In the genomic region with DNA sequence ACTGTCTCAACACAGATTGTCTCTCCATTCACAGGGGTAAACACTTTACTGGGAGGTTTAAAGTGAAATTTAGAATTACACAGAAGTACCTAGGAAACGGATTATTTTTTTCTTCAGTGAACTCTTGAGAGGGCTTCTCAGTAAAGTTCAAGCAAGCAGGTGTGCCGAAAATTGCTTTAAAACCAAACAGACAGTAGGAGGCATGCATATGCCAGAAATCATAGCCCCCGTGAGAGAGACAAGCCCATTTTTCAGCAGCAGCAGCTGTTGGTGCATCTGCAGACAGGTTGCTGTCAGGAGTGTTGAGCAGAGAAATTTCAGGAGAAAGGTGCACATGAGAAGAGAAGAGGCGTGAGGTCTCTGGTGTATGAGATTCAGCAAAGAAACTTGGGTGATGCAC, we compare ENCODE assay signal across 1 cellular context.
TF ChIP-seq lines count a peak whose summit lies in the region.

No MANE protein-coding gene starts in this region.

TF ChIP-seq in HCT116, 20 proteins besides CTCF, POLR2A, EP300 and RAD21:
- no peak for TF ChIP-seq YY1 (IDR thresholded peaks at IDR 0.05; ENCODE audit: extremely low read depth, insufficient replicate concordance, low read depth, low read length)
- no peak for TF ChIP-seq SP1 (IDR thresholded peaks at IDR 0.05; ENCODE audit: low read depth)
- TF ChIP-seq, protein P1, sequence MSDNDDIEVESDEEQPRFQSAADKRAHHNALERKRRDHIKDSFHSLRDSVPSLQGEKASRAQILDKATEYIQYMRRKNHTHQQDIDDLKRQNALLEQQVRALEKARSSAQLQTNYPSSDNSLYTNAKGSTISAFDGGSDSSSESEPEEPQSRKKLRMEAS (IDR thresholded peaks at IDR 0.05), result no peak
- TF ChIP-seq POLR2AphosphoS5 (IDR thresholded peaks at IDR 0.05; ENCODE audit: low read depth, low read length), result no peak
- no peak for TF ChIP-seq EGR1 (IDR thresholded peaks at IDR 0.05; ENCODE audit: low read depth)
- no peak for TF ChIP-seq ZFX (IDR thresholded peaks at IDR 0.05)
- no peak for TF ChIP-seq ZNF274 (IDR thresholded peaks at IDR 0.05; ENCODE audit: low read depth, low read length)
- no peak for TF ChIP-seq SIN3A (IDR thresholded peaks at IDR 0.05; ENCODE audit: low read depth)
- TF ChIP-seq FOSL1 (IDR thresholded peaks at IDR 0.05; ENCODE audit: low read depth), result no peak
- TF ChIP-seq ELF1 (IDR thresholded peaks at IDR 0.05; ENCODE audit: borderline replicate concordance, low read depth), result no peak
- TF ChIP-seq, protein P2, sequence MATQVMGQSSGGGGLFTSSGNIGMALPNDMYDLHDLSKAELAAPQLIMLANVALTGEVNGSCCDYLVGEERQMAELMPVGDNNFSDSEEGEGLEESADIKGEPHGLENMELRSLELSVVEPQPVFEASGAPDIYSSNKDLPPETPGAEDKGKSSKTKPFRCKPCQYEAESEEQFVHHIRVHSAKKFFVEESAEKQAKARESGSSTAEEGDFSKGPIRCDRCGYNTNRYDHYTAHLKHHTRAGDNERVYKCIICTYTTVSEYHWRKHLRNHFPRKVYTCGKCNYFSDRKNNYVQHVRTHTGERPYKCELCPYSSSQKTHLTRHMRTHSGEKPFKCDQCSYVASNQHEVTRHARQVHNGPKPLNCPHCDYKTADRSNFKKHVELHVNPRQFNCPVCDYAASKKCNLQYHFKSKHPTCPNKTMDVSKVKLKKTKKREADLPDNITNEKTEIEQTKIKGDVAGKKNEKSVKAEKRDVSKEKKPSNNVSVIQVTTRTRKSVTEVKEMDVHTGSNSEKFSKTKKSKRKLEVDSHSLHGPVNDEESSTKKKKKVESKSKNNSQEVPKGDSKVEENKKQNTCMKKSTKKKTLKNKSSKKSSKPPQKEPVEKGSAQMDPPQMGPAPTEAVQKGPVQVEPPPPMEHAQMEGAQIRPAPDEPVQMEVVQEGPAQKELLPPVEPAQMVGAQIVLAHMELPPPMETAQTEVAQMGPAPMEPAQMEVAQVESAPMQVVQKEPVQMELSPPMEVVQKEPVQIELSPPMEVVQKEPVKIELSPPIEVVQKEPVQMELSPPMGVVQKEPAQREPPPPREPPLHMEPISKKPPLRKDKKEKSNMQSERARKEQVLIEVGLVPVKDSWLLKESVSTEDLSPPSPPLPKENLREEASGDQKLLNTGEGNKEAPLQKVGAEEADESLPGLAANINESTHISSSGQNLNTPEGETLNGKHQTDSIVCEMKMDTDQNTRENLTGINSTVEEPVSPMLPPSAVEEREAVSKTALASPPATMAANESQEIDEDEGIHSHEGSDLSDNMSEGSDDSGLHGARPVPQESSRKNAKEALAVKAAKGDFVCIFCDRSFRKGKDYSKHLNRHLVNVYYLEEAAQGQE (IDR thresholded peaks at IDR 0.05; ENCODE audit: low read depth), result no peak
- TF ChIP-seq CBX3 (IDR thresholded peaks at IDR 0.05; ENCODE audit: low read depth), result no peak
- TF ChIP-seq CEBPB (IDR thresholded peaks at IDR 0.05; ENCODE audit: low read depth), result no peak
- TF ChIP-seq JUND (IDR thresholded peaks at IDR 0.05), result no peak
- no peak for TF ChIP-seq EZH2phosphoT487 (IDR thresholded peaks at IDR 0.05; ENCODE audit: borderline replicate concordance)
- TF ChIP-seq, protein P3, sequence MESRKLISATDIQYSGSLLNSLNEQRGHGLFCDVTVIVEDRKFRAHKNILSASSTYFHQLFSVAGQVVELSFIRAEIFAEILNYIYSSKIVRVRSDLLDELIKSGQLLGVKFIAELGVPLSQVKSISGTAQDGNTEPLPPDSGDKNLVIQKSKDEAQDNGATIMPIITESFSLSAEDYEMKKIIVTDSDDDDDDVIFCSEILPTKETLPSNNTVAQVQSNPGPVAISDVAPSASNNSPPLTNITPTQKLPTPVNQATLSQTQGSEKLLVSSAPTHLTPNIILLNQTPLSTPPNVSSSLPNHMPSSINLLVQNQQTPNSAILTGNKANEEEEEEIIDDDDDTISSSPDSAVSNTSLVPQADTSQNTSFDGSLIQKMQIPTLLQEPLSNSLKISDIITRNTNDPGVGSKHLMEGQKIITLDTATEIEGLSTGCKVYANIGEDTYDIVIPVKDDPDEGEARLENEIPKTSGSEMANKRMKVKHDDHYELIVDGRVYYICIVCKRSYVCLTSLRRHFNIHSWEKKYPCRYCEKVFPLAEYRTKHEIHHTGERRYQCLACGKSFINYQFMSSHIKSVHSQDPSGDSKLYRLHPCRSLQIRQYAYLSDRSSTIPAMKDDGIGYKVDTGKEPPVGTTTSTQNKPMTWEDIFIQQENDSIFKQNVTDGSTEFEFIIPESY (IDR thresholded peaks at IDR 0.05; ENCODE audit: extremely low read depth, insufficient replicate concordance, low read length), result no peak
